3 cellular contexts compared by ENCODE assay signal in genomic region chrX:39458779-39459178, GRCh38.
A peak's percentile ranks its signal among the peaks of the same experiment; 100 is the strongest.
TF ChIP-seq lines count a peak whose summit lies in the region.

No MANE protein-coding gene starts in this region.

TF ChIP-seq in SK-N-SH treated with all-trans-retinoic acid at 6 μM for 48 hours, 23 proteins besides CTCF, POLR2A, EP300 and RAD21:
- TF ChIP-seq ZNF70 (CRISPR knock-in tag; IDR thresholded peaks at IDR 0.05) (peak; percentile 90), PPARA (CRISPR knock-in tag; IDR thresholded peaks at IDR 0.05; ENCODE audit: borderline replicate concordance) (no peak)

TF ChIP-seq in SK-N-SH, 30 proteins besides CTCF, POLR2A, EP300 and RAD21:
- TF ChIP-seq, protein P1, sequence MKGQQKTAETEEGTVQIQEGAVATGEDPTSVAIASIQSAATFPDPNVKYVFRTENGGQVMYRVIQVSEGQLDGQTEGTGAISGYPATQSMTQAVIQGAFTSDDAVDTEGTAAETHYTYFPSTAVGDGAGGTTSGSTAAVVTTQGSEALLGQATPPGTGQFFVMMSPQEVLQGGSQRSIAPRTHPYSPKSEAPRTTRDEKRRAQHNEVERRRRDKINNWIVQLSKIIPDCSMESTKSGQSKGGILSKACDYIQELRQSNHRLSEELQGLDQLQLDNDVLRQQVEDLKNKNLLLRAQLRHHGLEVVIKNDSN (IDR thresholded peaks at IDR 0.05; ENCODE audit: borderline replicate concordance, low read depth), result no peak
- TF ChIP-seq NRF1 (IDR thresholded peaks at IDR 0.05; ENCODE audit: low read depth, low read length), result no peak
- TF ChIP-seq MXI1 (IDR thresholded peaks at IDR 0.05; ENCODE audit: low read depth, low read length), result no peak
- TF ChIP-seq TEAD4 (IDR thresholded peaks at IDR 0.05; ENCODE audit: borderline replicate concordance, insufficient read depth), result no peak
- no peak for TF ChIP-seq FOXJ3 (CRISPR knock-in tag; IDR thresholded peaks at IDR 0.05)
- TF ChIP-seq SMC3 (IDR thresholded peaks at IDR 0.05; ENCODE audit: low read depth, low read length), result no peak
- no peak for TF ChIP-seq TAF1 (IDR thresholded peaks at IDR 0.05; ENCODE audit: borderline replicate concordance, low read depth, low read length)
- TF ChIP-seq GABPA (IDR thresholded peaks at IDR 0.05; ENCODE audit: low read depth), result no peak
- no peak for TF ChIP-seq POLR2AphosphoS5 (IDR thresholded peaks at IDR 0.05; ENCODE audit: low read depth, low read length)
- no peak for TF ChIP-seq RFX5 (IDR thresholded peaks at IDR 0.05; ENCODE audit: low read length)
- no peak for TF ChIP-seq SIN3A (IDR thresholded peaks at IDR 0.05; ENCODE audit: borderline replicate concordance, low read depth, low read length)
- TF ChIP-seq, protein P2, sequence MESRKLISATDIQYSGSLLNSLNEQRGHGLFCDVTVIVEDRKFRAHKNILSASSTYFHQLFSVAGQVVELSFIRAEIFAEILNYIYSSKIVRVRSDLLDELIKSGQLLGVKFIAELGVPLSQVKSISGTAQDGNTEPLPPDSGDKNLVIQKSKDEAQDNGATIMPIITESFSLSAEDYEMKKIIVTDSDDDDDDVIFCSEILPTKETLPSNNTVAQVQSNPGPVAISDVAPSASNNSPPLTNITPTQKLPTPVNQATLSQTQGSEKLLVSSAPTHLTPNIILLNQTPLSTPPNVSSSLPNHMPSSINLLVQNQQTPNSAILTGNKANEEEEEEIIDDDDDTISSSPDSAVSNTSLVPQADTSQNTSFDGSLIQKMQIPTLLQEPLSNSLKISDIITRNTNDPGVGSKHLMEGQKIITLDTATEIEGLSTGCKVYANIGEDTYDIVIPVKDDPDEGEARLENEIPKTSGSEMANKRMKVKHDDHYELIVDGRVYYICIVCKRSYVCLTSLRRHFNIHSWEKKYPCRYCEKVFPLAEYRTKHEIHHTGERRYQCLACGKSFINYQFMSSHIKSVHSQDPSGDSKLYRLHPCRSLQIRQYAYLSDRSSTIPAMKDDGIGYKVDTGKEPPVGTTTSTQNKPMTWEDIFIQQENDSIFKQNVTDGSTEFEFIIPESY (IDR thresholded peaks at IDR 0.05; ENCODE audit: borderline replicate concordance, low read depth), result no peak
- no peak for TF ChIP-seq RCOR1 (IDR thresholded peaks at IDR 0.05; ENCODE audit: low read length)
- TF ChIP-seq, protein P3, sequence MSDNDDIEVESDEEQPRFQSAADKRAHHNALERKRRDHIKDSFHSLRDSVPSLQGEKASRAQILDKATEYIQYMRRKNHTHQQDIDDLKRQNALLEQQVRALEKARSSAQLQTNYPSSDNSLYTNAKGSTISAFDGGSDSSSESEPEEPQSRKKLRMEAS (IDR thresholded peaks at IDR 0.05; ENCODE audit: low read depth), result no peak
- no peak for TF ChIP-seq FOSL2 (IDR thresholded peaks at IDR 0.05; ENCODE audit: borderline replicate concordance, low read depth)
- TF ChIP-seq FOXM1 (IDR thresholded peaks at IDR 0.05; ENCODE audit: low read depth), result no peak
- no peak for TF ChIP-seq MEF2A (IDR thresholded peaks at IDR 0.05; ENCODE audit: borderline replicate concordance, low read depth)
- TF ChIP-seq JUND (IDR thresholded peaks at IDR 0.05), result no peak

TF ChIP-seq in H1, 55 proteins besides CTCF, POLR2A, EP300 and RAD21:
- TF ChIP-seq TBP (IDR thresholded peaks at IDR 0.05; ENCODE audit: low read depth, low read length) (no peak), NANOG (IDR thresholded peaks at IDR 0.05; ENCODE audit: insufficient read depth, low read depth, low read length, poor library complexity, severe bottlenecking) (no peak), EZH2 (IDR thresholded peaks at IDR 0.05; ENCODE audit: low read depth, low read length, severe bottlenecking) (no peak), CBX8 (IDR thresholded peaks at IDR 0.05; ENCODE audit: borderline replicate concordance, low read depth, low read length) (no peak), CTBP2 (IDR thresholded peaks at IDR 0.05; ENCODE audit: borderline replicate concordance, insufficient read depth, insufficient read length, low read length) (no peak), POLR2AphosphoS5 (IDR thresholded peaks at IDR 0.05; ENCODE audit: low read depth, low read length) (no peak), RBBP5 (IDR thresholded peaks at IDR 0.05; ENCODE audit: borderline replicate concordance, low read depth, low read length) (no peak), JUN (IDR thresholded peaks at IDR 0.05; ENCODE audit: low read depth, low read length) (no peak), NRF1 (IDR thresholded peaks at IDR 0.05; ENCODE audit: low read depth, low read length) (no peak)
- TF ChIP-seq, protein P4, sequence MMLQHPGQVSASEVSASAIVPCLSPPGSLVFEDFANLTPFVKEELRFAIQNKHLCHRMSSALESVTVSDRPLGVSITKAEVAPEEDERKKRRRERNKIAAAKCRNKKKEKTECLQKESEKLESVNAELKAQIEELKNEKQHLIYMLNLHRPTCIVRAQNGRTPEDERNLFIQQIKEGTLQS (IDR thresholded peaks at IDR 0.05; ENCODE audit: insufficient read depth, low read depth, low read length), result no peak
TF ChIP-seq in H1: peak in this region for 0.
